ENCODE assay signal across 8 cellular contexts in genomic region chr1:61083014-61083798, GRCh38. TPM values are rescaled to one million over a fixed set of nuclear protein-coding genes. Genes with fewer than 3 reads are reported as not detected.
DNase-seq lines count a peak whose midpoint lies in the region; ATAC-seq and TF ChIP-seq lines count a peak whose summit lies in the region.

No MANE protein-coding gene starts in this region.

- DNase-seq in CD14-positive monocyte (ENCODE audit: low spot score) (no peak), Karpas-422 (no peak), glutamatergic neuron (peak; percentile 39), nucleus accumbens (lab: John Stamatoyannopoulos, UW) (peak in 29 of 56 donors; percentile 9 to 82 (median 45)), NCI-H2227 treated with DMSO at 0.1 percent for 48 hours (lab: John Stamatoyannopoulos, UW) (no peak)
- DNase-seq in activated naive CD4-positive, alpha-beta T cell treated with Interleukin-2 at 50 U/mL for 16 hours, result peak; percentile 19

- H4K20me1 ChIP-seq in Karpas-422 (ENCODE audit: insufficient read depth, low read depth, low read length), result no peaks in the 10 kb centered on the region

- H3K36me3 ChIP-seq in Karpas-422 (ENCODE audit: insufficient read depth, low read length), result peaks cover 6% of the 10 kb centered on the region; the same call in 1 of the 2 replicates

- no peaks in the 10 kb centered on the region for H3K9me3 ChIP-seq in Karpas-422 (ENCODE audit: low read length)

- H3K27ac ChIP-seq in Karpas-422 (ENCODE audit: low read length), result peak overlapping the region; percentile 47; the same call in 1 of the 2 replicates

- H2AFZ ChIP-seq in Karpas-422 (ENCODE audit: low read length), result no peak overlapping the region

- H3K36me3 Mint-ChIP-seq in CD14-positive monocyte (peaks cover 7 to 9% of the 10 kb centered on the region in 2 donors), glutamatergic neuron (ENCODE audit: unreplicated experiment) (no peaks in the 10 kb centered on the region)

- no peaks in the 10 kb centered on the region for H3K27me3 ChIP-seq in Karpas-422 (ENCODE audit: low read length)

- H3K4me1 Mint-ChIP-seq in CD14-positive monocyte (peaks cover 55% of the 10 kb centered on the region), glutamatergic neuron (ENCODE audit: low read depth, unreplicated experiment) (peaks cover 31% of the 10 kb centered on the region)

- peak overlapping the region; percentile 72 for H3K9ac ChIP-seq in Karpas-422 (ENCODE audit: low read length)

- peaks cover 0 to 3% (median 0%) of the 10 kb centered on the region in 7 donors for H3K9me3 Mint-ChIP-seq in CD14-positive monocyte
- H3K9me3 Mint-ChIP-seq in glutamatergic neuron (ENCODE audit: unreplicated experiment), result peaks cover 11% of the 10 kb centered on the region

- TF ChIP-seq CTCF in CD14-positive monocyte (IDR thresholded peaks at IDR 0.05), result no peak
- TF ChIP-seq CTCF in glutamatergic neuron (IDR thresholded peaks at IDR 0.05; ENCODE audit: partially characterized antibody, unreplicated experiment), result no peak

- H3K27ac Mint-ChIP-seq in CD14-positive monocyte (peak overlapping the region in 5 of 7 donors; percentile 21 to 77 (median 61)), glutamatergic neuron (ENCODE audit: unreplicated experiment) (no peak overlapping the region)

- intact Hi-C loops in CD14-positive monocyte (cut with micrococcal nuclease), result loop anchor here in 1 of 2 donors (5.0 kb wide), 1 partner anchor 36 kb away; no protein-coding TSS in a partner anchor

- H3K79me2 ChIP-seq in Karpas-422 (ENCODE audit: low read length), result peaks cover 53% of the 10 kb centered on the region

- H3K27me3 Mint-ChIP-seq in CD14-positive monocyte (ENCODE audit: low read depth in 3 of 3) (peaks cover 7 to 18% (median 10%) of the 10 kb centered on the region in 3 donors), glutamatergic neuron (ENCODE audit: unreplicated experiment) (peaks cover 8% of the 10 kb centered on the region)

- peak overlapping the region; percentile 71 for H3K4me3 ChIP-seq in Karpas-422 (ENCODE audit: low read length)

- peak overlapping the region; percentile 71 for H3K4me2 ChIP-seq in Karpas-422 (ENCODE audit: low read depth, low read length, poor library complexity, severe bottlenecking)

- H3K4me1 ChIP-seq in Karpas-422 (ENCODE audit: low read length), result peaks cover 63% of the 10 kb centered on the region

- H3K4me3 Mint-ChIP-seq in CD14-positive monocyte, result peak overlapping the region; percentile 96 to 97
- H3K4me3 Mint-ChIP-seq in glutamatergic neuron (ENCODE audit: unreplicated experiment), result peak overlapping the region; percentile 93

- H3K9me2 ChIP-seq in Karpas-422 (replicated peaks; ENCODE audit: insufficient read depth, low read length), result no peaks in the 10 kb centered on the region

- ATAC-seq in GM18907 (IDR thresholded peaks at IDR 0.05; ENCODE audit: unreplicated experiment), result no peak
- ATAC-seq in HG03442 (IDR thresholded peaks at IDR 0.05; ENCODE audit: unreplicated experiment), result no peak

RNA-seq across cellular contexts. Expression of gene NFIA, which starts 0.8 kb away (rescaled TPM):
- 1 to 10 TPM; 1.4 to 5.3 TPM for polyA plus RNA-seq in CD14-positive monocyte
- 15.8 and 38.3 TPM in 2 replicates for total RNA-seq in Karpas-422 (2014; rRNA removed; shearing (Covaris generic); ENCODE audit: low replicate concordance)
- total RNA-seq in glutamatergic neuron (ENCODE audit: unreplicated experiment), result 16.4 TPM

Comparison
In these comparisons a context has a peak if more than half of its experiments do, and no peak if none do; other contexts are left out.
1. DNase-seq: peak in activated naive CD4-positive, alpha-beta T cell treated with Interleukin-2 at 50 U/mL for 16 hours (single experiment), glutamatergic neuron (single experiment) and nucleus accumbens (29 of 56); none in CD14-positive monocyte (single experiment), Karpas-422 (single experiment) and NCI-H2227 treated with DMSO at 0.1 percent for 48 hours (single experiment).